Comparison of ENCODE assay signal across 8 cellular contexts in the genomic region with DNA sequence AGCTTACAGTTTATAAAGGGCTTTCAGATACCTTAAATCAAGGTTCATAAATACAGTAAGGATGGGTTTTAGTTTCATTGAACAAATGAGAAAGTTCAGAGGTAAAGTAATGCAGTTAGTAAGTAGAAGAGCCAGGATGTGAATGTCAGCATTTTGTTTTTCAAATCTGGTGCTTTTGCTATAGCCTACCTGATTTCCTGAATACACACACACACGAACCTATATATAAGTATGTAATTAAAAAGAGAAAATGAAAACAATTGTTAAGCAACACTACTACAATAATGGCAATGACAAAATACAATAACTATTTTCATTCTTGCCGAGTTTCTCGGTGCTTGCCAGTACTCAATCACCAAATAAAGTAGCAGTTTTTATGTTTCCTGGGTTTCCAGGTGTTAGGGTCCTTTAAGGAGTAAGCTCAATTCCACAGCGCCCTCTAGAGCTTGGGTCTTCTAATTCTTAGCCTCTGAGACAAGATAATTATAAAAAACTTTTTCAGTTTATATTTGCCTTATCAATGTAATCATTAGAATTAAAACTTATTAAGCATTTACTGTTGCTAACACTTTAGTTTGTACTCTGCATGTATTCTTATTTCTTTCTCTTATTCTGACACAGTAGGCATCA.
A peak's percentile ranks its signal among the peaks of the same experiment; 100 is the strongest.
DNase-seq lines count a peak whose midpoint lies in the region; ATAC-seq, FAIRE-seq and TF ChIP-seq lines count a peak whose summit lies in the region.

No MANE protein-coding gene starts in this region.

- no peak overlapping the region for H3K4me3 Mint-ChIP-seq in effector memory CD8-positive, alpha-beta T cell

- FAIRE-seq in RCC 7860 (lab: Jason Lieb, UNC), result peak; percentile 8

- in situ Hi-C loops in GM13977 (cut with MboI; ENCODE audit: low pct_unique_long_range_greater_than_20kb, low sequenced_read_pairs, unreplicated experiment), result loop anchor here (25.0 kb wide), 1 partner anchor 245 kb away; no protein-coding TSS in a partner anchor

- H3K27ac Mint-ChIP-seq in effector memory CD8-positive, alpha-beta T cell, result no peak overlapping the region

- H3K9me3 Mint-ChIP-seq in effector memory CD8-positive, alpha-beta T cell, result peaks cover 0 to 3% of the 10 kb centered on the region in 2 donors

- TF ChIP-seq CTCF in GM13977 (IDR thresholded peaks at IDR 0.05; ENCODE audit: extremely low read depth, insufficient read depth, missing control alignments), result peak; percentile 55

- H3K27me3 Mint-ChIP-seq in effector memory CD8-positive, alpha-beta T cell, result no peaks in the 10 kb centered on the region

- no peaks in the 10 kb centered on the region for H3K36me3 Mint-ChIP-seq in effector memory CD8-positive, alpha-beta T cell (ENCODE audit: insufficient read depth)

- ATAC-seq in HG03066 (IDR thresholded peaks at IDR 0.05; ENCODE audit: low read depth, unreplicated experiment), result peak; percentile 51
- ATAC-seq in effector memory CD8-positive, alpha-beta T cell (replicated peaks), result peak; percentile 32
- no peak for ATAC-seq in HG03457 (IDR thresholded peaks at IDR 0.05; ENCODE audit: unreplicated experiment)
- ATAC-seq in left cardiac atrium, result no peak

- intact Hi-C loops in left cardiac atrium (cut with DNase I), result no loop called here

- DNase-seq in A172 (ENCODE audit: low spot score), result peak; percentile 23
- peak; percentile 19 for DNase-seq in GM13977 (ENCODE audit: low spot score)
- DNase-seq in RCC 7860 (ENCODE audit: low spot score), result no peak
- peak in 2 of 3 experiments; percentile 7 to 14 for DNase-seq in effector memory CD8-positive, alpha-beta T cell
- DNase-seq in pons (ENCODE audit: low spot score), result peak; percentile 14
- DNase-seq in left cardiac atrium, result no peak

- peaks cover 0 to 2% of the 10 kb centered on the region in 2 donors for H3K4me1 Mint-ChIP-seq in effector memory CD8-positive, alpha-beta T cell (ENCODE audit: low read depth in 2 of 2)

Comparison
In these comparisons a context has a peak if more than half of its experiments do, and no peak if none do; other contexts are left out.
1. DNase-seq: peak in A172 (single experiment), GM13977 (single experiment), effector memory CD8-positive, alpha-beta T cell (2 of 3) and pons (single experiment); none in RCC 7860 (single experiment) and left cardiac atrium (single experiment).
2. ATAC-seq: peak in HG03066 (single experiment) and effector memory CD8-positive, alpha-beta T cell (single experiment); none in HG03457 (single experiment) and left cardiac atrium (0 of 2).